23 cellular contexts compared by ENCODE assay signal in genomic region chr4:139822391-139822790, GRCh38.
"Had no signal": no experiment of that assay in that cellular context is flagged by ENCODE, and none has a peak within 500 bp of the region (broad histone marks: within the 10 kb centered on the region; RNA-seq: fewer than 3 reads in every experiment).

No MANE protein-coding gene starts in this region.

- DNase-seq: activated CD4-positive, alpha-beta T cell treated with anti-CD3 and anti-CD28 coated beads for 48 hours; activated CD4-positive, alpha-beta T cell treated with anti-CD3 and anti-CD28 coated beads, Interleukin-2, amount 50 U/mL, for 4 hours; activated CD4-positive, CD25-positive, alpha-beta regulatory T cell treated with anti-CD3 and anti-CD28 coated beads, Interleukin-2, amount 50 U/mL, for 72 hours; activated CD8-positive, alpha-beta memory T cell treated with anti-CD3 and anti-CD28 coated beads, Interleukin-2, amount 50 U/mL, for 48 hours; activated CD8-positive, alpha-beta T cell treated with anti-CD3 and anti-CD28 coated beads, Interleukin-2, amount 10 ng/mL, durations not matched to agents 7 days and 5 days; activated naive CD4-positive, alpha-beta T cell treated with anti-CD3 and anti-CD28 coated beads, Interleukin-2, amount 50 U/mL, for 16 hours; activated naive CD8-positive, alpha-beta T cell treated with anti-CD3 and anti-CD28 coated beads, Interleukin-2, amount 10 ng/mL, durations not matched to agents 7 days and 5 days; activated T-cell treated with anti-CD3 and anti-CD28 coated beads, Interleukin-2, amount 50 U/mL, for 1 hour; aorta; central memory CD4-positive, alpha-beta T cell; Kasumi-1; KBM-7; NCI-H1048; NCI-H1417; NCI-H1930; NCI-H345; NCI-H510A; Peyer's patch; Right ventricle myocardium superior; SJCRH30; SK-N-SH; SW 1271 had no signal

- H3K36me3 ChIP-seq: Peyer's patch, SJCRH30 had no signal

- H3K27me3 ChIP-seq: Peyer's patch, SJCRH30 had no signal

- H3K9me2 ChIP-seq: SK-N-SH had no signal

- H3K4me3 ChIP-seq: Peyer's patch, SJCRH30 had no signal

- H3K27ac ChIP-seq: Peyer's patch, RWPE1, SJCRH30 had no signal

- H3K9ac ChIP-seq: SK-N-SH had no signal

- H3K9me3 ChIP-seq: Peyer's patch, SJCRH30, SK-N-SH had no signal

- H3K4me1 ChIP-seq: Peyer's patch had no signal

- H3K4me2 ChIP-seq: SK-N-SH had no signal

- ATAC-seq: activated CD8-positive, alpha-beta T cell treated with anti-CD3 and anti-CD28 coated beads, Interleukin-2, amount 10 ng/mL, durations not matched to agents 7 days and 5 days had no signal
